ENCODE assay signal across 21 cellular contexts in genomic region chr2:133192028-133192427, GRCh38.
"Had no signal": no experiment of that assay in that cellular context is flagged by ENCODE, and none has a peak within 500 bp of the region (broad histone marks: within the 10 kb centered on the region; RNA-seq: fewer than 3 reads in every experiment).

No MANE protein-coding gene starts in this region.

- H3K4me3 Mint-ChIP-seq: activated B cell treated with CpG ODN at 0.5 μM for 24 hours; activated CD4-positive, alpha-beta memory T cell treated with anti-CD3 and anti-CD28 coated beads for 36 hours; activated naive CD8-positive, alpha-beta T cell; activated T-helper 1 cell treated with anti-CD3 and anti-CD28 coated beads, Interleukin-12 subunit alpha, Interleukin-12 subunit beta, Interleukin-2, Interleukin-4 antibody, amounts not matched to agents 30 ng/mL and 10 ng/mL and 1 ng/mL, durations not matched to agents 14 hours and 24 hours and 36 hours; effector memory CD8-positive, alpha-beta T cell; naive thymus-derived CD4-positive, alpha-beta T cell; T-cell had no signal

- H3K27me3 ChIP-seq: cardiac muscle cell, hepatocyte, neutrophil, thyroid gland had no signal

- DNase-seq: activated B cell treated with CpG ODN at 0.5 μM for 24 hours; activated CD4-positive, alpha-beta memory T cell treated with anti-CD3 and anti-CD28 coated beads for 36 hours; activated CD4-positive, alpha-beta T cell treated with anti-CD3 and anti-CD28 coated beads for 4 hours; activated gamma-delta T cell treated with Interleukin-2 at 50 U/mL for 16 hours; activated T-cell treated with anti-CD3 and anti-CD28 coated beads for 4 hours; effector memory CD8-positive, alpha-beta T cell; erythroblast; left cardiac atrium; mesenchymal stem cell; naive thymus-derived CD4-positive, alpha-beta T cell; retina; stimulated activated CD4-positive, alpha-beta T cell treated with anti-CD3 and anti-CD28 coated beads, Interleukin-12 subunit alpha, Interleukin-12 subunit beta, amount 100 ng/mL, for 4 hours; stimulated activated CD4-positive, alpha-beta T cell treated with anti-CD3 and anti-CD28 coated beads, Interleukin-2, amount 100 ng/mL, for 24 hours; stimulated activated naive CD4-positive, alpha-beta T cell treated with Interleukin-2 at 50 U/mL for 16 hours; T-cell; thyroid gland had no signal

- H3K9me3 ChIP-seq: thyroid gland had no signal

- H3K4me1 ChIP-seq: thyroid gland had no signal

- H3K27ac ChIP-seq: cardiac muscle cell, hepatocyte, neutrophil, thyroid gland had no signal

- H3K36me3 Mint-ChIP-seq: activated CD4-positive, alpha-beta memory T cell treated with anti-CD3 and anti-CD28 coated beads for 36 hours; activated naive CD8-positive, alpha-beta T cell; T-cell had no signal

- H3K4me1 Mint-ChIP-seq: activated B cell treated with CpG ODN at 0.5 μM for 24 hours; naive thymus-derived CD4-positive, alpha-beta T cell; T-cell had no signal

- H3K27me3 Mint-ChIP-seq: activated B cell treated with CpG ODN at 0.5 μM for 24 hours; activated CD4-positive, alpha-beta memory T cell treated with anti-CD3 and anti-CD28 coated beads for 36 hours; activated naive CD8-positive, alpha-beta T cell; effector memory CD8-positive, alpha-beta T cell; naive thymus-derived CD4-positive, alpha-beta T cell; T-cell had no signal

- ATAC-seq: effector memory CD8-positive, alpha-beta T cell; left cardiac atrium; naive thymus-derived CD4-positive, alpha-beta T cell; T-cell had no signal

- H3K27ac Mint-ChIP-seq: activated B cell treated with CpG ODN at 0.5 μM for 24 hours; activated CD4-positive, alpha-beta memory T cell treated with anti-CD3 and anti-CD28 coated beads for 36 hours; activated naive CD8-positive, alpha-beta T cell; activated T-helper 1 cell treated with anti-CD3 and anti-CD28 coated beads, Interleukin-12 subunit alpha, Interleukin-12 subunit beta, Interleukin-2, Interleukin-4 antibody, amounts not matched to agents 30 ng/mL and 10 ng/mL and 1 ng/mL, durations not matched to agents 14 hours and 24 hours and 36 hours; effector memory CD8-positive, alpha-beta T cell; naive thymus-derived CD4-positive, alpha-beta T cell; T-cell had no signal

- H3K4me3 ChIP-seq: cardiac muscle cell, hepatocyte, thyroid gland had no signal

- H3K36me3 ChIP-seq: cardiac muscle cell, neutrophil, thyroid gland had no signal
